In the genomic region with DNA sequence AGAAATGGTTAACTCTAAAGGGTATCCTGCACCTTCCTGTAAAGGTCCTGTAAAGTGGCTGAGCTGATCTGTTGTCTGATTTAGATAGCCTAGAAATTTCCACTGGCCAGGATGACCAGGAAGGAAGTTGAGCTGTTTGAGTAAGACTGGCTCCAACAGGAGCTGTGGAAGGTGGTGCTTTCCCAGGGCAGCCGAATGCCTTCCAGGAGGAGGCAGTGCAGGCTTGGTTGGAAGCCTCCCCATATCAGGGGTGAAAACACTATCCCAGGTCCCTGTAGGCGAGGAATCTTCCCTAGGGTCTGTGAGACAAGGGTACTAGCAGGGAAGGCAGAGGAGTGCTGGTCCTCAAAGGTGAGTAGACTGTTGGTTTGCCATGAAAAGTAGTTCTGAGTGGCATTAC, we compare ENCODE assay signal across 8 cellular contexts.
A peak's percentile ranks its signal among the peaks of the same experiment; 100 is the strongest.
DNase-seq lines count a peak whose midpoint lies in the region; ATAC-seq and TF ChIP-seq lines count a peak whose summit lies in the region.

No MANE protein-coding gene starts in this region.

- H3K9me3 Mint-ChIP-seq in Caco-2 (ENCODE audit: unreplicated experiment) (no peaks in the 10 kb centered on the region), neural progenitor cell (peaks cover 3% of the 10 kb centered on the region)

- peak; percentile 38 to 60 for TF ChIP-seq CTCF in Caco-2 (IDR thresholded peaks at IDR 0.05; ENCODE audit: insufficient read depth in 1 of 2, low read depth in 1 of 2, low read length in 1 of 2, severe bottlenecking in 1 of 2, unreplicated experiment in 1 of 2)
- peak in 2 of 3 experiments; percentile 34 to 56 for TF ChIP-seq CTCF in esophagus muscularis mucosa (IDR thresholded peaks at IDR 0.05)
- peak; percentile 58 for TF ChIP-seq CTCF in neural progenitor cell (IDR thresholded peaks at IDR 0.05)

- H3K27ac ChIP-seq in esophagus muscularis mucosa (replicated peaks in 1 of 4) (no peak overlapping the region), neural progenitor cell (no peak overlapping the region)
- H3K27ac ChIP-seq in effector memory CD4-positive, alpha-beta T cell (ENCODE audit: insufficient read depth, low read length, poor library complexity, severe bottlenecking) = no peak overlapping the region

- CTCF ChIA-PET in Caco-2 (lab: Charles Lee) = interaction anchor here (0.6 to 4.9 kb wide), 9 partner anchors 11 to 187 kb away, joined by 3 to 35 read pairs (median 5); a partner anchor contains a TSS

- no peak overlapping the region for H3K9ac ChIP-seq in neural progenitor cell

- H3K4me1 Mint-ChIP-seq in Caco-2 (ENCODE audit: low read depth, unreplicated experiment) = peaks cover 37% of the 10 kb centered on the region
- H3K4me1 Mint-ChIP-seq in neural progenitor cell = peaks cover 21% of the 10 kb centered on the region

- no peaks in the 10 kb centered on the region for H3K79me2 ChIP-seq in neural progenitor cell (ENCODE audit: low read depth)

- DNase-seq in Caco-2 (peak; percentile 62 to 67), MG63 (peak; percentile 33), esophagus muscularis mucosa (ENCODE audit: extremely low spot score) (no peak), neural progenitor cell (ENCODE audit: low spot score) (peak; percentile 59), middle frontal gyrus (ENCODE audit: extremely low spot score, low spot score) (no peak)
- DNase-seq in effector memory CD4-positive, alpha-beta T cell = no peak

- no peaks in the 10 kb centered on the region for H3K27me3 Mint-ChIP-seq in Caco-2 (ENCODE audit: insufficient read depth, unreplicated experiment)
- H3K27me3 Mint-ChIP-seq in neural progenitor cell (ENCODE audit: insufficient read depth, low read depth) = no peaks in the 10 kb centered on the region

- peak overlapping the region; percentile 74 for H2AFZ ChIP-seq in neural progenitor cell (replicated peaks)

- WGBS in esophagus muscularis mucosa = 77% methylated on average over 2 of the region's 2 CpGs

- POLR2A ChIA-PET in Caco-2 (lab: Charles Lee) = no interaction called here

- H3K9me3 ChIP-seq in Caco-2 (no peaks in the 10 kb centered on the region), MG63 (no peaks in the 10 kb centered on the region), esophagus muscularis mucosa (no peaks in the 10 kb centered on the region), neural progenitor cell (ENCODE audit: low read depth) (no peaks in the 10 kb centered on the region)
- H3K9me3 ChIP-seq in effector memory CD4-positive, alpha-beta T cell (ENCODE audit: control insufficient read depth, low read length) = no peaks in the 10 kb centered on the region

- intact Hi-C loops in Caco-2 (cut with micrococcal nuclease; ENCODE audit: unreplicated experiment) (loop anchor here (1.0 to 5.0 kb wide), 4 partner anchors 33 to 118 kb away; a partner anchor contains a TSS), esophagus muscularis mucosa (cut with DNase I) (no loop called here)

- no peak for TF ChIP-seq EP300 in esophagus muscularis mucosa (IDR thresholded peaks at IDR 0.05)

- H3K4me3 ChIP-seq in Caco-2 (ENCODE audit: low read depth, low read length) (no peak overlapping the region), MG63 (no peak overlapping the region), esophagus muscularis mucosa (no peak overlapping the region), neural progenitor cell (no peak overlapping the region)
- no peak overlapping the region for H3K4me3 ChIP-seq in effector memory CD4-positive, alpha-beta T cell (ENCODE audit: insufficient read depth, low read depth, low read length, poor library complexity, severe bottlenecking)

- H3K27ac Mint-ChIP-seq in Caco-2 (ENCODE audit: unreplicated experiment) = peak overlapping the region; percentile 90
- H3K27ac Mint-ChIP-seq in neural progenitor cell = peak overlapping the region; percentile 36

- peak overlapping the region; percentile 57 for H3K4me2 ChIP-seq in neural progenitor cell

- ATAC-seq in GM19351 (IDR thresholded peaks at IDR 0.05; ENCODE audit: unreplicated experiment) = no peak
- no peak for ATAC-seq in HG03442 (IDR thresholded peaks at IDR 0.05; ENCODE audit: unreplicated experiment)

- no TSS peak for BruUV-seq in Caco-2 (replicated peaks; lab: Mats Ljungman, UMichigan)

- H3K36me3 Mint-ChIP-seq in Caco-2 (ENCODE audit: insufficient read depth, unreplicated experiment) (no peaks in the 10 kb centered on the region), neural progenitor cell (no peaks in the 10 kb centered on the region)

- TF ChIP-seq POLR2A in esophagus muscularis mucosa (IDR thresholded peaks at IDR 0.05; ENCODE audit: low read depth) = no peak

- H3F3A ChIP-seq in neural progenitor cell (ENCODE audit: low read depth) = peaks cover 4% of the 10 kb centered on the region

- H3K27me3 ChIP-seq in Caco-2 (replicated peaks; ENCODE audit: control insufficient read depth, insufficient read depth, low read length) (no peaks in the 10 kb centered on the region), MG63 (peaks cover 10% of the 10 kb centered on the region; the same call in 1 of the 2 replicates), esophagus muscularis mucosa (no peaks in the 10 kb centered on the region), neural progenitor cell (no peaks in the 10 kb centered on the region)
- no peaks in the 10 kb centered on the region for H3K27me3 ChIP-seq in effector memory CD4-positive, alpha-beta T cell (replicated peaks; ENCODE audit: control insufficient read depth, insufficient read depth, low read length, poor library complexity, severe bottlenecking)

- peaks cover 28% of the 10 kb centered on the region for H3K4me1 ChIP-seq in Caco-2
- peaks cover 0 to 4% (median 0%) of the 10 kb centered on the region in 4 donors for H3K4me1 ChIP-seq in esophagus muscularis mucosa
- peaks cover 31% of the 10 kb centered on the region for H3K4me1 ChIP-seq in neural progenitor cell
- no peaks in the 10 kb centered on the region for H3K4me1 ChIP-seq in effector memory CD4-positive, alpha-beta T cell (ENCODE audit: control insufficient read depth, insufficient read depth, low read length, poor library complexity, severe bottlenecking)

- H4K20me1 ChIP-seq in neural progenitor cell (ENCODE audit: low read depth) = no peaks in the 10 kb centered on the region

- H3K36me3 ChIP-seq in Caco-2 (ENCODE audit: control insufficient read depth, insufficient read depth, low read length) (peaks cover 1% of the 10 kb centered on the region; the same call in 1 of the 2 replicates), MG63 (no peaks in the 10 kb centered on the region), esophagus muscularis mucosa (no peaks in the 10 kb centered on the region), neural progenitor cell (no peaks in the 10 kb centered on the region)
- H3K36me3 ChIP-seq in effector memory CD4-positive, alpha-beta T cell (ENCODE audit: control insufficient read depth, insufficient read depth, low read length) = no peaks in the 10 kb centered on the region

- H3K4me3 Mint-ChIP-seq in Caco-2 (ENCODE audit: unreplicated experiment) = no peak overlapping the region
- H3K4me3 Mint-ChIP-seq in neural progenitor cell = no peak overlapping the region

Comparison
In these comparisons a context has a peak if more than half of its experiments do, and no peak if none do; other contexts are left out.
1. DNase-seq: peak in Caco-2 (2 of 2), MG63 (single experiment) and neural progenitor cell (single experiment); none in esophagus muscularis mucosa (single experiment), middle frontal gyrus (single experiment) and effector memory CD4-positive, alpha-beta T cell (0 of 3).
2. Peak in every context shown above with its lines, with median percentiles within 50 percentile points of each other: CTCF ChIP-seq.